In genomic region chr22:46592390-46592872, GRCh38 we compare ENCODE assay signal across 8 cellular contexts. TPM values are rescaled to one million over a fixed set of nuclear protein-coding genes. Genes with fewer than 3 reads are reported as not detected.
DNase-seq lines count a peak whose midpoint lies in the region; ATAC-seq and FAIRE-seq lines count a peak whose summit lies in the region.

No MANE protein-coding gene starts in this region.

- intact Hi-C loops in activated T-helper 1 cell treated with anti-CD3 and anti-CD28 coated beads, Interleukin-12 subunit alpha, Interleukin-12 subunit beta, Interleukin-2, Interleukin-4 antibody, amounts not matched to agents 30 ng/mL and 10 ng/mL and 1 ng/mL, durations not matched to agents 14 hours and 24 hours and 36 hours (cut with micrococcal nuclease): loop anchor here (1.0 kb wide), 3 partner anchors 12 to 82 kb away; no protein-coding TSS in a partner anchor

- H3K27ac Mint-ChIP-seq in activated T-helper 1 cell treated with anti-CD3 and anti-CD28 coated beads, Interleukin-12 subunit alpha, Interleukin-12 subunit beta, Interleukin-2, Interleukin-4 antibody, amounts not matched to agents 30 ng/mL and 10 ng/mL and 1 ng/mL, durations not matched to agents 14 hours and 24 hours and 36 hours: peak overlapping the region; percentile 81
- H3K27ac Mint-ChIP-seq in immature natural killer cell: peak overlapping the region; percentile 87 to 97 (median 94)

- H3K9me3 Mint-ChIP-seq in activated T-helper 1 cell treated with anti-CD3 and anti-CD28 coated beads, Interleukin-12 subunit alpha, Interleukin-12 subunit beta, Interleukin-2, Interleukin-4 antibody, amounts not matched to agents 30 ng/mL and 10 ng/mL and 1 ng/mL, durations not matched to agents 14 hours and 24 hours and 36 hours: no peaks in the 10 kb centered on the region
- no peaks in the 10 kb centered on the region for H3K9me3 Mint-ChIP-seq in immature natural killer cell

- H3K4me3 Mint-ChIP-seq in activated T-helper 1 cell treated with anti-CD3 and anti-CD28 coated beads, Interleukin-12 subunit alpha, Interleukin-12 subunit beta, Interleukin-2, Interleukin-4 antibody, amounts not matched to agents 30 ng/mL and 10 ng/mL and 1 ng/mL, durations not matched to agents 14 hours and 24 hours and 36 hours: peak overlapping the region; percentile 78
- peak overlapping the region; percentile 77 to 93 (median 86) for H3K4me3 Mint-ChIP-seq in immature natural killer cell

- H2BK120ac ChIP-seq in neuronal stem cell (ENCODE audit: low read depth, low read length): no peak overlapping the region

- no peaks in the 10 kb centered on the region for H3K36me3 ChIP-seq in neuronal stem cell (replicated peaks in 1 of 2; ENCODE audit: control insufficient read depth in 2 of 2, insufficient read depth in 2 of 2, low read length in 2 of 2)

- H2BK5ac ChIP-seq in neuronal stem cell (ENCODE audit: low read length): no peak overlapping the region

- H3K27me3 ChIP-seq in neuronal stem cell (ENCODE audit: control insufficient read depth in 3 of 3, insufficient read depth in 3 of 3, low read depth in 1 of 3, low read length in 3 of 3): no peaks in the 10 kb centered on the region

- H3K27ac ChIP-seq in neuronal stem cell (replicated peaks; ENCODE audit: low read length): no peak overlapping the region

- peaks cover 14% of the 10 kb centered on the region for H3K79me1 ChIP-seq in neuronal stem cell (ENCODE audit: low read depth, low read length)

- H3K4ac ChIP-seq in neuronal stem cell (ENCODE audit: low read length): no peak overlapping the region

- H3K4me1 Mint-ChIP-seq in activated T-helper 1 cell treated with anti-CD3 and anti-CD28 coated beads, Interleukin-12 subunit alpha, Interleukin-12 subunit beta, Interleukin-2, Interleukin-4 antibody, amounts not matched to agents 30 ng/mL and 10 ng/mL and 1 ng/mL, durations not matched to agents 14 hours and 24 hours and 36 hours (ENCODE audit: low read depth): peaks cover 24% of the 10 kb centered on the region
- peaks cover 44% of the 10 kb centered on the region in 2 donors for H3K4me1 Mint-ChIP-seq in immature natural killer cell

- no peak overlapping the region for H3K4me3 ChIP-seq in neuronal stem cell (ENCODE audit: low read length in 2 of 2)

- H4K8ac ChIP-seq in neuronal stem cell (ENCODE audit: low read depth, low read length): no peak overlapping the region

- H3K9ac ChIP-seq in neuronal stem cell (ENCODE audit: low read depth, low read length, poor library complexity): no peak overlapping the region

- H3K18ac ChIP-seq in neuronal stem cell (ENCODE audit: low read length): no peak overlapping the region

- no peak overlapping the region for H3K14ac ChIP-seq in neuronal stem cell (ENCODE audit: low read length)

- H4K91ac ChIP-seq in neuronal stem cell (ENCODE audit: low read depth, low read length, poor library complexity): no peak overlapping the region

- H3K9me3 ChIP-seq in neuronal stem cell (replicated peaks in 1 of 2; ENCODE audit: control insufficient read depth in 2 of 2, insufficient read depth in 1 of 2, low read depth in 1 of 2, low read length in 2 of 2): no peaks in the 10 kb centered on the region

- no peak overlapping the region for H3K4me2 ChIP-seq in neuronal stem cell (ENCODE audit: insufficient read depth, low read length, poor library complexity, severe bottlenecking)

- H2AK5ac ChIP-seq in neuronal stem cell (ENCODE audit: low read depth, low read length): no peak overlapping the region

- DNase-seq in GM19239 (ENCODE audit: insufficient read length, low spot score): peak; percentile 67
- DNase-seq in Kasumi-1 (lab: John Stamatoyannopoulos, UW): peak; percentile 52 to 61
- DNase-seq in activated T-helper 1 cell treated with anti-CD3 and anti-CD28 coated beads, Interleukin-12 subunit alpha, Interleukin-12 subunit beta, Interleukin-2, Interleukin-4 antibody, amounts not matched to agents 30 ng/mL and 10 ng/mL and 1 ng/mL, durations not matched to agents 14 hours and 24 hours and 36 hours (ENCODE audit: low spot score): peak; percentile 55
- DNase-seq in immature natural killer cell: peak; percentile 72 to 79 (median 78)
- peak; percentile 56 for DNase-seq in stimulated activated CD8-positive, alpha-beta memory T cell treated with anti-CD3 and anti-CD28 coated beads, Interleukin-4, amount 100 ng/mL, for 24 hours (ENCODE audit: low read depth)
- no peak for DNase-seq in NCI-H524 (lab: John Stamatoyannopoulos, UW)
- no peak for DNase-seq in neuronal stem cell (ENCODE audit: low spot score)

- H3K27me3 Mint-ChIP-seq in activated T-helper 1 cell treated with anti-CD3 and anti-CD28 coated beads, Interleukin-12 subunit alpha, Interleukin-12 subunit beta, Interleukin-2, Interleukin-4 antibody, amounts not matched to agents 30 ng/mL and 10 ng/mL and 1 ng/mL, durations not matched to agents 14 hours and 24 hours and 36 hours (ENCODE audit: insufficient read depth): no peaks in the 10 kb centered on the region
- peaks cover 2 to 8% (median 4%) of the 10 kb centered on the region in 3 donors for H3K27me3 Mint-ChIP-seq in immature natural killer cell (ENCODE audit: low read depth in 3 of 3)

- H3K23ac ChIP-seq in neuronal stem cell (ENCODE audit: low read depth, low read length, poor library complexity): no peak overlapping the region

- no peak overlapping the region for H2BK12ac ChIP-seq in neuronal stem cell (ENCODE audit: low read length)

- peaks cover 0 to 9% of the 10 kb centered on the region in 2 donors for H3K4me1 ChIP-seq in neuronal stem cell (ENCODE audit: control insufficient read depth in 2 of 2, insufficient read depth in 1 of 2, low read depth in 1 of 2, low read length in 2 of 2)

- no peak overlapping the region for H2AFZ ChIP-seq in neuronal stem cell (ENCODE audit: low read length)

- ATAC-seq in GM21786 (IDR thresholded peaks at IDR 0.05; ENCODE audit: unreplicated experiment): no peak

- FAIRE-seq in GM19239 (lab: Jason Lieb, UNC): peak; percentile 96

- H3K36me3 Mint-ChIP-seq in activated T-helper 1 cell treated with anti-CD3 and anti-CD28 coated beads, Interleukin-12 subunit alpha, Interleukin-12 subunit beta, Interleukin-2, Interleukin-4 antibody, amounts not matched to agents 30 ng/mL and 10 ng/mL and 1 ng/mL, durations not matched to agents 14 hours and 24 hours and 36 hours (ENCODE audit: low read depth): peaks cover 2% of the 10 kb centered on the region
- no peaks in the 10 kb centered on the region for H3K36me3 Mint-ChIP-seq in immature natural killer cell

- no CpG with 5 or more reads among the region's 13 CpGs for WGBS in neuronal stem cell (ENCODE audit: extremely low coverage in 2 of 2, insufficient read length in 2 of 2, insufficient replicate concordance in 1 of 2), 2 donors

- no peak overlapping the region for H2BK15ac ChIP-seq in neuronal stem cell (ENCODE audit: low read length)

RNA-seq across cellular contexts. Expression of gene GRAMD4, which starts 27.8 kb away (rescaled TPM):
- total RNA-seq in activated T-helper 1 cell treated with anti-CD3 and anti-CD28 coated beads, Interleukin-12 subunit alpha, Interleukin-12 subunit beta, Interleukin-2, Interleukin-4 antibody, amounts not matched to agents 30 ng/mL and 10 ng/mL and 1 ng/mL, durations not matched to agents 14 hours and 24 hours and 36 hours: 87.1 and 90.6 TPM in 2 replicates
- 10 to 100 TPM in 1 of 3 donors, 1 to 10 TPM in 2; 3.5 to 23.0 (median 4.1) TPM for polyA plus RNA-seq in immature natural killer cell
- 13.1 TPM for polyA plus RNA-seq in neuronal stem cell (2013, experiment 1 of 2)
- 11.3 TPM for polyA plus RNA-seq in neuronal stem cell (2013, experiment 2 of 2)

RNA-seq across cellular contexts. Expression of gene CELSR1, which starts 55.0 kb away (rescaled TPM):
- 0.39 and 0.44 TPM in 2 replicates for total RNA-seq in activated T-helper 1 cell treated with anti-CD3 and anti-CD28 coated beads, Interleukin-12 subunit alpha, Interleukin-12 subunit beta, Interleukin-2, Interleukin-4 antibody, amounts not matched to agents 30 ng/mL and 10 ng/mL and 1 ng/mL, durations not matched to agents 14 hours and 24 hours and 36 hours
- 1 to 10 TPM in 2 of 3 donors, under 1 TPM in 1; 0.24 to 1.6 (median 1.2) TPM for polyA plus RNA-seq in immature natural killer cell
- polyA plus RNA-seq in neuronal stem cell (2013, experiment 1 of 2): 6.6 TPM
- polyA plus RNA-seq in neuronal stem cell (2013, experiment 2 of 2): 7.3 TPM

Comparison
In these comparisons a context has a peak if more than half of its experiments do, and no peak if none do; other contexts are left out.
1. DNase-seq: peak in GM19239 (single experiment), Kasumi-1 (2 of 2), activated T-helper 1 cell treated with anti-CD3 and anti-CD28 coated beads, Interleukin-12 subunit alpha, Interleukin-12 subunit beta, Interleukin-2, Interleukin-4 antibody, amounts not matched to agents 30 ng/mL and 10 ng/mL and 1 ng/mL, durations not matched to agents 14 hours and 24 hours and 36 hours (single experiment), immature natural killer cell (3 of 3) and stimulated activated CD8-positive, alpha-beta memory T cell treated with anti-CD3 and anti-CD28 coated beads, Interleukin-4, amount 100 ng/mL, for 24 hours (single experiment); none in NCI-H524 (0 of 2) and neuronal stem cell (single experiment).